ENCODE assay signal across 10 cellular contexts in the genomic region with DNA sequence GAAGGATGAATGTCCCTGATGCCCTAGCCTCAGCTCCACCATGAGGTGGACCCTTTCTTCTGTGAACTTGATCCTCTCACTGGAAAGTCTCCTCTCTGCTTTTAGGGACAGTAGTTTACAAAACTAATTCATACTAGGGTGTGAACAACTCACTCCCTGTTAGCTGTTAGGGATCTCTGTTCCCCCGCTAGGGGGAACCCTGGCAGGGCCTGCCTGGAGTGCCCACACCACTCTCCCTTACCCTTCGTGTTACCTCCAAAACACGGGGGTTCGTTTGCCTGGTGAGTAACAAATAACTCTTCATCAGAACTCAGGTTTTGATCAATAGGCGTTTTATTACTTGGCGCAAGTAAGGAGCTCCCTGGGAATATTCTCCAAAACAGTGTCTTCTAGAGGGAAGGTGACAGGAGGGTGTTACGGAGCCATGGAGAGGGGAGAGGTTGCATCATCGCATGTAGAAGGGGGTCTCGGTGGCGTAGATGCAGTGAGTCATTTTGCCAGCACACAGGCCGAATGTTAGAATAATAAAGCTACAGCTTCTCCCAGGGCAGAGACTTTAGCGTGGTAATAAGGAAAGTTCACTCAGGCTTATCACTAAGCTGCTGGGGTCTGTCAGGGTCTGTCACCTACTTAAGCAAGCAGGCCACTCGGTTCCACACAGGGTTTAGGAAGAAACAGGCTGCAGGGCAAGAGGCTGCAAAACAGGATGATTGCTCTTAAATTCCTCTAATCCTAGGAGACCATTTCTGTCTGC. TPM values are rescaled to one million over a fixed set of nuclear protein-coding genes. Genes with fewer than 3 reads are reported as not detected.
A peak's percentile ranks its signal among the peaks of the same experiment; 100 is the strongest.
DNase-seq lines count a peak whose midpoint lies in the region; ATAC-seq and TF ChIP-seq lines count a peak whose summit lies in the region.
"Had no signal": no experiment of that assay in that cellular context is flagged by ENCODE, and none has a peak within 500 bp of the region (broad histone marks: within the 10 kb centered on the region; RNA-seq: fewer than 3 reads in every experiment).

No MANE protein-coding gene starts in this region.

- no peaks in the 10 kb centered on the region for H3K36me3 ChIP-seq in GM23248 (ENCODE audit: low read depth)

- H3K27me3 ChIP-seq in GM23248 (replicated peaks; ENCODE audit: insufficient read depth): no peaks in the 10 kb centered on the region

- in situ Hi-C loops in GM23248 (cut with MboI): no loop called here

- H3K4me1 ChIP-seq in GM23248 (ENCODE audit: insufficient read depth): peaks cover 17% of the 10 kb centered on the region

- H4K20me1 ChIP-seq in GM23248 (ENCODE audit: insufficient read depth): no peaks in the 10 kb centered on the region

- DNase-seq in GM23248 (no peak), iris pigment epithelial cell (ENCODE audit: low read depth) (peak; percentile 20), D341Med (ENCODE audit: low spot score) (no peak), posterior vena cava (ENCODE audit: low spot score) (no peak), GDM1 (lab: John Stamatoyannopoulos, UW) (no peak)
- DNase-seq: NCI-H510A had no signal

- 76 to 77% methylated on average over 13 of the region's 13 CpGs for WGBS in GM23248 (ENCODE audit: low coverage in 1 of 2, low lambda C conversion rate in 2 of 2, missing lambda C conversion rate in 2 of 2), 2 experiments

- peak overlapping the region; percentile 65 for H3K4me2 ChIP-seq in GM23248 (ENCODE audit: unreplicated experiment)

- H3K79me2 ChIP-seq in GM23248 (ENCODE audit: insufficient read depth): no peaks in the 10 kb centered on the region

- peaks cover 9% of the 10 kb centered on the region; the same call in 1 of the 2 replicates for H3F3A ChIP-seq in GM23248 (ENCODE audit: insufficient read depth)

- no peaks in the 10 kb centered on the region for H3K9me3 ChIP-seq in GM23248 (ENCODE audit: low read depth)

- H3K9ac ChIP-seq in GM23248: no peak overlapping the region

- intact Hi-C loops in posterior vena cava (cut with DNase I): loop anchor here in 1 of 2 donors (5.0 kb wide), 2 partner anchors 41 to 44 kb away; no protein-coding TSS in a partner anchor

- H2AFZ ChIP-seq in GM23248: peak overlapping the region; percentile 27; the same call in 1 of the 2 replicates

- no peaks in the 10 kb centered on the region for H3K9me2 ChIP-seq in GM23248 (ENCODE audit: insufficient read depth)

- H3K4me3 ChIP-seq in GM23248 (no peak overlapping the region; the same call in 1 of the 2 replicates), WI38 (ENCODE audit: low read depth, low read length) (no peak overlapping the region), skin epidermis (no peak overlapping the region)

- H3K27ac ChIP-seq in GM23248 (peak overlapping the region; percentile 52), skin epidermis (peak overlapping the region in 11 of 21 experiments; percentile 4 to 78 (median 53))
- H3K27ac ChIP-seq: VCaP had no signal

- 0 out of 2 replicates have a peak, but pooled peaks have one; percentile 10 for TF ChIP-seq CTCF in WI38 (IDR thresholded peaks at IDR 0.05; ENCODE audit: low read depth, low read length)

- no peak for ATAC-seq in GM21515 (IDR thresholded peaks at IDR 0.05; ENCODE audit: unreplicated experiment)

RNA-seq across cellular contexts. Expression of a gene that starts 45.8 kb away (rescaled TPM):
- 1.8 TPM in 2 replicates for total RNA-seq in GM23248 (2014; rRNA removed; shearing (Covaris generic))
- polyA plus RNA-seq in GM23248 (2016; fragmentation: Nextera tagmentation; extraction: Ambion mirVana): 0.38 and 1.1 TPM in 2 replicates
- total RNA-seq in posterior vena cava: 1,000 to 10,000 TPM in 1 of 2 donors, 100 to 1,000 TPM in 1; 576 to 1,371 TPM

RNA-seq across cellular contexts. Expression of a gene that starts 59.6 kb away (rescaled TPM):
- not detected in 2 replicates for total RNA-seq in GM23248 (2014; rRNA removed; shearing (Covaris generic))
- polyA plus RNA-seq in GM23248 (2016; fragmentation: Nextera tagmentation; extraction: Ambion mirVana): not detected in 2 replicates
- not detected for total RNA-seq in posterior vena cava

Comparison
In these comparisons a context has a peak if more than half of its experiments do, and no peak if none do; other contexts are left out.
1. RNA of a gene that starts 45.8 kb away (total RNA-seq): 576 to 1,371 TPM in posterior vena cava; 1.8 TPM in GM23248; every median in the first group is over 100 times any median in the second.